8 cellular contexts compared by ENCODE assay signal in the genomic region with DNA sequence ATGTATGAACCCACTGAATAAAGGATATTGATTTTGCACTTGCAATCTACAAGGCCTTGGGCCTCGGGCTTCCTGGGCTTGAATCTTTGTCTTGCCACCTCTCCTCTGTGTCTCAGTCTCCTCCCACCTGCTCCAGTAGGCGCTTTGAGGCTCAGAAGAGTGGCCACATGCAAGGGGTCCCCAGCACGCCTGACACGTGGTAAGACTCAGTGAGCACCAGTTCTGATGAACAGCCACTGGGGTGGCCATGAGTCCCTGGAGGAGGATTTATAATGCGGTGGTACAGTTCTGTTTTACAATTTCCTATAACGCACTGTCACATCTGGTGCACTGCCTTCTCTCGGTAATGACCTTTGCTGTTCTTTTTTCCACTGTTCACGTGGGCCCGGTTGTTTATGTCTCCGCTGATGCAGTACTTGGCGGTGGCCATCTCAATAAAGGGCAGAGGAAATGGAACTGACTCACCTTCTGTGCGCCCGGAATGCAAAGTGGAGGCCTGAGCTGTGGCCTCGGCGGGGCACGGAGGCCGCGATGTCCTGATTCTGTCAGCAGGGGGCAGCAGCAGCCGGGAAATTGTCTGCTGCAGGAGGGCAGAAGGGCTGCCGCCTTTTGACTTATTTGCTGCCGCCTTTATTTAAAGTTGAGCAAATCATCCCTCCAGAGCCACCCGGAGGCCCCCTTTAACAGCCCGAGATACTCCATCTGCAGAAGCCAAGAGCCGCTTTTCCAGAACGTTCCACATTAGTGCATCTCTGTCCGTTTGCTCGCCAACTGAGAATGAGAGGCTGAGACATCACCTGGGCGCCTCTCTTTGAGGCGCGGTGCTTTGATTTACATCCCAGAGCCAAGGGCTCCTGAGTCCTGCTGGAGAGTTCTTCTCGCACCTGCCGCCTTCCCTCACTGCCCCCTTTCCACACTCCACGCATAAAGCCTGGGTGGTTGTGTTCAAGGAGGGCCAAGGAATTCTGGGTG. TPM values are rescaled to one million over a fixed set of nuclear protein-coding genes. Genes with fewer than 3 reads are reported as not detected.
DNase-seq lines count a peak whose midpoint lies in the region; ATAC-seq and TF ChIP-seq lines count a peak whose summit lies in the region.

No MANE protein-coding gene starts in this region.

- peaks cover 13 to 25% (median 23%) of the 10 kb centered on the region in 3 donors for H3K4me1 Mint-ChIP-seq in T-cell

- no peak overlapping the region for H3K4me3 ChIP-seq in BLaER1 treated with 17β-estradiol and CSF1 and Interleukin-3, amounts not matched to agents 10 nM and 100 nM
- no peak overlapping the region for H3K4me3 ChIP-seq in heart right ventricle
- no peak overlapping the region for H3K4me3 ChIP-seq in prostate gland
- no peak overlapping the region for H3K4me3 ChIP-seq in upper lobe of right lung

- peaks cover 6 to 30% (median 19%) of the 10 kb centered on the region in 10 experiments for H3K4me1 ChIP-seq in BLaER1 treated with 17β-estradiol and CSF1 and Interleukin-3, amounts not matched to agents 10 nM and 100 nM
- peaks cover 0 to 9% (median 4%) of the 10 kb centered on the region in 9 donors for H3K4me1 ChIP-seq in heart right ventricle
- H3K4me1 ChIP-seq in prostate gland (replicated peaks), result no peaks in the 10 kb centered on the region
- H3K4me1 ChIP-seq in upper lobe of right lung, result no peaks in the 10 kb centered on the region

- ATAC-seq in GM19351 (IDR thresholded peaks at IDR 0.05; ENCODE audit: unreplicated experiment) (peak; percentile 48), T-cell (replicated peaks in 1 of 4) (peak; percentile 93 to 97 (median 96)), heart right ventricle (peak; percentile 73 to 92 (median 90)), upper lobe of right lung (peak; percentile 97)

- WGBS in heart right ventricle, 2 donors, result 22 to 26% methylated on average over 33 of the region's 33 CpGs
- whole genome bisulfite sequencing in prostate gland, result 21% methylated on average over 33 of the region's 33 CpGs

- peak overlapping the region in 1 of 3 donors; percentile 18 for H3K4me3 Mint-ChIP-seq in T-cell

- no peaks in the 10 kb centered on the region for H3K36me3 Mint-ChIP-seq in T-cell

- H4K20me1 ChIP-seq in BLaER1 treated with 17β-estradiol and CSF1 and Interleukin-3, amounts not matched to agents 10 nM and 100 nM, result no peaks in the 10 kb centered on the region

- peak overlapping the region in 3 of 11 experiments; percentile 22 to 36 (median 24); a peak in 5 of 22 replicates for H3K9ac ChIP-seq in BLaER1 treated with 17β-estradiol and CSF1 and Interleukin-3, amounts not matched to agents 10 nM and 100 nM

- H3K9me3 ChIP-seq in BLaER1 treated with 17β-estradiol and CSF1 and Interleukin-3, amounts not matched to agents 10 nM and 100 nM (replicated peaks in 1 of 11), result peaks cover 0 to 17% (median 9%) of the 10 kb centered on the region in 11 experiments; a peak in 6 of 22 replicates
- H3K9me3 ChIP-seq in heart right ventricle, result peaks cover 0 to 5% (median 0%) of the 10 kb centered on the region in 11 donors
- no peaks in the 10 kb centered on the region for H3K9me3 ChIP-seq in prostate gland
- no peaks in the 10 kb centered on the region for H3K9me3 ChIP-seq in upper lobe of right lung

- peak overlapping the region; percentile 21 to 64 (median 41); a peak in 20 of 22 replicates for H3K4me2 ChIP-seq in BLaER1 treated with 17β-estradiol and CSF1 and Interleukin-3, amounts not matched to agents 10 nM and 100 nM

- no peak for TF ChIP-seq POLR2A in prostate gland (IDR thresholded peaks at IDR 0.05)

- intact Hi-C loops in heart right ventricle (cut with DNase I) (loop anchor here (1.0 to 10.0 kb wide), 10 partner anchors 74 to 263 kb away; no protein-coding TSS in a partner anchor), prostate gland (cut with DNase I) (loop anchor here (5.0 to 10.0 kb wide), 2 partner anchors 195 to 413 kb away; no protein-coding TSS in a partner anchor), upper lobe of right lung (cut with DNase I) (loop anchor here (10.0 kb wide), 2 partner anchors 73 to 203 kb away; no protein-coding TSS in a partner anchor)

- peaks cover 0 to 6% (median 0%) of the 10 kb centered on the region in 11 experiments; a peak in 1 of 22 replicates for H3K27me3 ChIP-seq in BLaER1 treated with 17β-estradiol and CSF1 and Interleukin-3, amounts not matched to agents 10 nM and 100 nM
- H3K27me3 ChIP-seq in heart right ventricle (peaks cover 0 to 40% (median 32%) of the 10 kb centered on the region in 7 donors), prostate gland (replicated peaks; ENCODE audit: insufficient read depth) (no peaks in the 10 kb centered on the region), upper lobe of right lung (peaks cover 25% of the 10 kb centered on the region)

- CTCF ChIA-PET in T-cell (lab: Charles Lee), result interaction anchor here (0.8 to 1.1 kb wide), 3 partner anchors 9 to 74 kb away, joined by 3 to 4 read pairs (median 3); no protein-coding TSS in a partner anchor

- no peak overlapping the region for H3K27ac ChIP-seq in BLaER1 treated with 17β-estradiol and CSF1 and Interleukin-3, amounts not matched to agents 10 nM and 100 nM
- H3K27ac ChIP-seq in heart right ventricle (peak overlapping the region in 1 of 10 donors; percentile 23), prostate gland (no peak overlapping the region), upper lobe of right lung (no peak overlapping the region)

- H3K27me3 Mint-ChIP-seq in T-cell, result peaks cover 9 to 20% of the 10 kb centered on the region in 2 donors

- H3K27ac Mint-ChIP-seq in T-cell, result peak overlapping the region; percentile 77 to 83

- no peaks in the 10 kb centered on the region for H3K36me3 ChIP-seq in BLaER1 treated with 17β-estradiol and CSF1 and Interleukin-3, amounts not matched to agents 10 nM and 100 nM
- H3K36me3 ChIP-seq in heart right ventricle (no peaks in the 10 kb centered on the region), prostate gland (no peaks in the 10 kb centered on the region), upper lobe of right lung (no peaks in the 10 kb centered on the region)

- H3K9me3 Mint-ChIP-seq in T-cell, result no peaks in the 10 kb centered on the region

- POLR2A ChIA-PET in T-cell (lab: Charles Lee), result interaction anchor here in 1 of 2 donors (0.6 kb wide), 1 partner anchor 1953 kb away, joined by 12 read pairs; no protein-coding TSS in a partner anchor

- TF ChIP-seq CTCF in heart right ventricle (IDR thresholded peaks at IDR 0.05) (peak; percentile 84 to 95 (median 90)), prostate gland (IDR thresholded peaks at IDR 0.05) (peak; percentile 91 to 95 (median 92)), upper lobe of right lung (IDR thresholded peaks at IDR 0.05) (peak; percentile 96)

- DNase-seq in LHCN-M2 (ENCODE audit: low read depth), result peak; percentile 77
- DNase-seq in T-cell, result peak; percentile 60 to 93 (median 78)
- DNase-seq in activated naive CD8-positive, alpha-beta T cell treated with anti-CD3 and anti-CD28 coated beads, Interleukin-2, amount 50 U/mL, for 16 hours (ENCODE audit: low read depth, low spot score), result peak; percentile 80
- peak; percentile 69 to 80 for DNase-seq in heart right ventricle
- DNase-seq in prostate gland (ENCODE audit: low spot score), result peak; percentile 69
- peak; percentile 89 for DNase-seq in upper lobe of right lung

RNA-seq across cellular contexts. Expression of a gene that starts 6.0 kb away (rescaled TPM):
- total RNA-seq in LHCN-M2 (2014; rRNA removed) (6.3 and 9.4 TPM in 2 replicates), T-cell (10 to 100 TPM; 19.1 to 34.5 (median 32.0) TPM), heart right ventricle (10 to 100 TPM; 20.8 to 34.4 (median 26.3) TPM), prostate gland (10 to 100 TPM; 16.5 to 26.4 TPM), upper lobe of right lung (21.5 TPM)
- polyA plus RNA-seq in LHCN-M2 (2012), result 19.1 TPM
- 10 to 100 TPM; 19.6 to 63.6 TPM for polyA plus RNA-seq in heart right ventricle

RNA-seq across cellular contexts. Expression of a gene that starts 34.9 kb away (rescaled TPM):
- not detected in 2 replicates for total RNA-seq in LHCN-M2 (2014; rRNA removed)
- polyA plus RNA-seq in LHCN-M2 (2012), result not detected
- total RNA-seq in T-cell, result not detected
- total RNA-seq in heart right ventricle, result not detected
- not detected for polyA plus RNA-seq in heart right ventricle
- total RNA-seq in prostate gland, result 1 to 10 TPM in 1 of 2 donors, not detected in 1; 3.1 TPM
- 2.5 TPM for total RNA-seq in upper lobe of right lung
